18 cellular contexts compared by ENCODE assay signal in genomic region chr2:119495948-119496347, GRCh38. TPM values are rescaled to one million over a fixed set of nuclear protein-coding genes. Genes with fewer than 3 reads are reported as not detected.
A peak's percentile ranks its signal among the peaks of the same experiment; 100 is the strongest.
DNase-seq lines count a peak whose midpoint lies in the region; ATAC-seq and TF ChIP-seq lines count a peak whose summit lies in the region.
"Had no signal": no experiment of that assay in that cellular context is flagged by ENCODE, and none has a peak within 500 bp of the region (broad histone marks: within the 10 kb centered on the region; RNA-seq: fewer than 3 reads in every experiment).

No MANE protein-coding gene starts in this region.

- ATAC-seq in body of pancreas (peak; percentile 34), heart right ventricle (peak in 6 of 8 donors; percentile 54 to 75 (median 69)), left lung (peak; percentile 77)
- ATAC-seq: GM23338 had no signal

- H3K4me1 ChIP-seq in body of pancreas (peaks cover 47% of the 10 kb centered on the region), heart right ventricle (peaks cover 0 to 15% (median 4%) of the 10 kb centered on the region in 9 donors), left lung (peaks cover 0 to 12% of the 10 kb centered on the region in 2 donors)

- 27 to 40% methylated on average over 2 of the region's 2 CpGs for WGBS in body of pancreas, 2 donors
- WGBS in heart right ventricle, 2 donors: 54 to 56% methylated on average over 2 of the region's 2 CpGs

- TF ChIP-seq CTCF in body of pancreas (IDR thresholded peaks at IDR 0.05) (peak in 5 of 7 experiments; percentile 12 to 65 (median 58)), heart right ventricle (IDR thresholded peaks at IDR 0.05) (peak in 7 of 9 donors; percentile 11 to 54 (median 34)), left lung (IDR thresholded peaks at IDR 0.05) (no peak)

- H3K4me3 ChIP-seq in body of pancreas: no peak overlapping the region
- H3K4me3 ChIP-seq in heart right ventricle: no peak overlapping the region
- H3K4me3 ChIP-seq in left lung: no peak overlapping the region
- H3K4me3 ChIP-seq: GM23338 had no signal

- peaks cover 0 to 10% (median 0%) of the 10 kb centered on the region in 3 donors for H3K9me3 ChIP-seq in body of pancreas
- peaks cover 0 to 31% (median 0%) of the 10 kb centered on the region in 11 donors for H3K9me3 ChIP-seq in heart right ventricle
- peaks cover 0 to 17% of the 10 kb centered on the region in 2 donors for H3K9me3 ChIP-seq in left lung

- H3K36me3 ChIP-seq in body of pancreas (replicated peaks in 1 of 2; ENCODE audit: insufficient read depth in 1 of 2, low read depth in 2 of 2): no peaks in the 10 kb centered on the region
- H3K36me3 ChIP-seq in heart right ventricle: no peaks in the 10 kb centered on the region
- H3K36me3 ChIP-seq in left lung: no peaks in the 10 kb centered on the region

- H3K27ac ChIP-seq in body of pancreas (peak overlapping the region; percentile 44 to 92 (median 70)), heart right ventricle (no peak overlapping the region), left lung (peak overlapping the region in 1 of 2 donors; percentile 39)
- H3K27ac ChIP-seq: RWPE1 had no signal

- H3K27me3 ChIP-seq in body of pancreas (no peaks in the 10 kb centered on the region), heart right ventricle (peaks cover 0 to 9% (median 3%) of the 10 kb centered on the region in 7 donors), left lung (no peaks in the 10 kb centered on the region)

- intact Hi-C loops in body of pancreas (cut with DNase I) (no loop called here), heart right ventricle (cut with DNase I) (no loop called here), left lung (cut with DNase I) (no loop called here)

- DNase-seq in body of pancreas (peak in 3 of 4 donors; percentile 57 to 65 (median 57)), heart right ventricle (no peak), left lung (no peak), renal cortical epithelial cell (ENCODE audit: low read depth) (peak; percentile 28), middle frontal gyrus (ENCODE audit: extremely low spot score, low spot score) (no peak)
- DNase-seq in activated CD4-positive, alpha-beta T cell treated with anti-CD3 and anti-CD28 coated beads for 4 hours: no peak
- no peak for DNase-seq in activated CD4-positive, alpha-beta T cell treated with anti-CD3 and anti-CD28 coated beads for 1 hour
- DNase-seq: KBM-7, NCI-H1436, NCI-H2029, NCI-H2171, NCI-H446, NCI-H69, OCI-M1 had no signal

- TF ChIP-seq POLR2A in body of pancreas (IDR thresholded peaks at IDR 0.05): peak in 1 of 3 donors; percentile 0

RNA-seq across cellular contexts. Expression of gene SCTR, which starts 28.3 kb away (rescaled TPM):
- total RNA-seq in body of pancreas: 100 to 1,000 TPM in 1 of 2 donors, 10 to 100 TPM in 1; 69.0 to 183 TPM
- total RNA-seq in heart right ventricle: under 1 TPM in 8 of 10 donors, not detected in 2; 0.36 to 0.94 (median 0.57) TPM
- polyA plus RNA-seq in heart right ventricle: 1 to 10 TPM in 1 of 2 donors, under 1 TPM in 1; 0.10 to 1.4 TPM
- 10 to 100 TPM; 10.1 to 13.7 TPM for total RNA-seq in left lung
- total RNA-seq in renal cortical epithelial cell: 6.2 TPM in 1 of 2 replicates, not detected in the other
- total RNA-seq: Daoy, GM23338 had no signal
- polyA plus RNA-seq: CD14-positive monocyte, GM23338 had no signal

RNA-seq across cellular contexts. Expression of gene CFAP221, which starts 48.3 kb away (rescaled TPM):
- total RNA-seq in body of pancreas: 10 to 100 TPM; 12.2 to 21.5 TPM
- 1 to 10 TPM in 7 of 10 donors, under 1 TPM in 3; 0.47 to 2.5 (median 1.5) TPM for total RNA-seq in heart right ventricle
- under 1 TPM in 1 of 2 donors, not detected in 1; 0.14 TPM for polyA plus RNA-seq in heart right ventricle
- 10 to 100 TPM; 20.0 to 20.8 TPM for total RNA-seq in left lung
- total RNA-seq in renal cortical epithelial cell: 2.1 and 22.9 TPM in 2 replicates
- polyA plus RNA-seq: CD14-positive monocyte had no signal

Comparison
In these comparisons a context has a peak if more than half of its experiments do, and no peak if none do; other contexts are left out.
1. DNase-seq: peak in body of pancreas (3 of 4) and renal cortical epithelial cell (single experiment); none in heart right ventricle (0 of 2), left lung (0 of 2), activated CD4-positive, alpha-beta T cell treated with anti-CD3 and anti-CD28 coated beads for 4 hours (0 of 2), activated CD4-positive, alpha-beta T cell treated with anti-CD3 and anti-CD28 coated beads for 1 hour (single experiment) and middle frontal gyrus (single experiment).
2. H3K27ac ChIP-seq: peak in body of pancreas (4 of 4); none in heart right ventricle (0 of 10).
3. CTCF ChIP-seq: peak in body of pancreas (5 of 7) and heart right ventricle (7 of 9); none in left lung (0 of 2).
4. Peak in every context shown above with its lines, with median percentiles within 50 percentile points of each other: ATAC-seq.